Comparison of ENCODE assay signal across 8 cellular contexts in genomic region chr18:36580266-36580665, GRCh38.
DNase-seq lines count a peak whose midpoint lies in the region; ATAC-seq and TF ChIP-seq lines count a peak whose summit lies in the region.

No MANE protein-coding gene starts in this region.

- H2AFZ ChIP-seq in OCI-LY7 (ENCODE audit: low read length) = no peak overlapping the region

- intact Hi-C loops in Right ventricle myocardium superior (cut with DNase I) = no loop called here
- intact Hi-C loops in gastrocnemius medialis (cut with DNase I; ENCODE audit: low total_unique reads) = no loop called here
- intact Hi-C loops in OCI-LY7 (cut with micrococcal nuclease; ENCODE audit: unreplicated experiment) = no loop called here

- peak; percentile 86 for ATAC-seq in Right ventricle myocardium superior (ENCODE audit: poor library complexity)
- ATAC-seq in gastrocnemius medialis = peak; percentile 44 to 71
- no peak for ATAC-seq in HG03159 (IDR thresholded peaks at IDR 0.05; ENCODE audit: unreplicated experiment)
- ATAC-seq in GM21515 (IDR thresholded peaks at IDR 0.05; ENCODE audit: unreplicated experiment) = no peak

- H3K27me3 ChIP-seq in GM06990 (replicated peaks; ENCODE audit: control insufficient read depth, insufficient read depth, low read length) (no peaks in the 10 kb centered on the region), gastrocnemius medialis (no peaks in the 10 kb centered on the region), HAP-1 (ENCODE audit: low read depth) (no peaks in the 10 kb centered on the region)

- CTCF ChIA-PET in OCI-LY7 (lab: Charles Lee; ENCODE audit: unreplicated experiment) = no interaction called here

- H3K9me2 ChIP-seq in OCI-LY7 (ENCODE audit: insufficient read depth, low read length) = no peaks in the 10 kb centered on the region

- H3K27ac ChIP-seq in gastrocnemius medialis (peak overlapping the region in 2 of 4 donors; percentile 19 to 23), OCI-LY7 (ENCODE audit: low read depth, low read length, poor library complexity, severe bottlenecking) (no peak overlapping the region)

- no peaks in the 10 kb centered on the region for H3K79me2 ChIP-seq in OCI-LY7 (ENCODE audit: insufficient read depth, low read depth, low read length)

- POLR2A ChIA-PET in OCI-LY7 (lab: Charles Lee) = no interaction called here

- TF ChIP-seq CTCF in GM06990 (IDR thresholded peaks at IDR 0.05; ENCODE audit: insufficient read depth, low read length, poor library complexity, severe bottlenecking) (peak; percentile 20), gastrocnemius medialis (IDR thresholded peaks at IDR 0.05 in 4 of 5, conservative IDR thresholded peaks at IDR 0.05 in 1 of 5) (no peak), OCI-LY7 (conservative IDR thresholded peaks at IDR 0.05; ENCODE audit: low read length) (no peak)

- H3K9me3 ChIP-seq in gastrocnemius medialis = no peaks in the 10 kb centered on the region
- no peaks in the 10 kb centered on the region for H3K9me3 ChIP-seq in OCI-LY7 (ENCODE audit: low read length)
- H3K9me3 ChIP-seq in HAP-1 = no peaks in the 10 kb centered on the region

- in situ Hi-C loops in gastrocnemius medialis (cut with MboI; ENCODE audit: low sequenced_read_pairs in 4 of 4) (no loop called here), HAP-1 (cut with MboI; ENCODE audit: low sequenced_read_pairs) (no loop called here)

- TF ChIP-seq POLR2A in gastrocnemius medialis (IDR thresholded peaks at IDR 0.05) = no peak

- DNase-seq in GM06990 (ENCODE audit: extremely low read depth, insufficient read length) = no peak
- DNase-seq in astrocyte of the hippocampus (ENCODE audit: low read depth, low spot score) = peak; percentile 55
- DNase-seq in Right ventricle myocardium superior = peak; percentile 51
- peak; percentile 17 to 32 for DNase-seq in gastrocnemius medialis
- no peak for DNase-seq in OCI-LY7 (ENCODE audit: low spot score)
- no peak for DNase-seq in HAP-1 (ENCODE audit: low spot score in 2 of 2)

- no peak overlapping the region for H3K4me2 ChIP-seq in OCI-LY7 (ENCODE audit: low read length)

- H3K4me3 ChIP-seq in GM06990 (replicated peaks; ENCODE audit: low read depth, low read length) (no peak overlapping the region), gastrocnemius medialis (no peak overlapping the region), OCI-LY7 (ENCODE audit: low read depth, low read length, poor library complexity, severe bottlenecking) (no peak overlapping the region), HAP-1 (no peak overlapping the region)

- H4K20me1 ChIP-seq in OCI-LY7 (ENCODE audit: insufficient read depth, low read length) = no peaks in the 10 kb centered on the region

- BruUV-seq in OCI-LY7 (replicated peaks; lab: Mats Ljungman, UMichigan) = no TSS peak

- H3K36me3 ChIP-seq in GM06990 (ENCODE audit: control insufficient read depth, insufficient read depth, low read length) (no peaks in the 10 kb centered on the region; the same call in 1 of the 2 replicates), gastrocnemius medialis (no peaks in the 10 kb centered on the region), OCI-LY7 (ENCODE audit: insufficient read depth, low read length) (no peaks in the 10 kb centered on the region), HAP-1 (replicated peaks) (no peaks in the 10 kb centered on the region)

- H3K4me1 ChIP-seq in gastrocnemius medialis (peaks cover 0 to 5% of the 10 kb centered on the region in 2 donors), OCI-LY7 (ENCODE audit: insufficient read depth, low read length, poor library complexity, severe bottlenecking) (no peaks in the 10 kb centered on the region), HAP-1 (no peaks in the 10 kb centered on the region)

Comparison
In these comparisons a context has a peak if more than half of its experiments do, and no peak if none do; other contexts are left out.
1. DNase-seq: peak in astrocyte of the hippocampus (single experiment), Right ventricle myocardium superior (single experiment) and gastrocnemius medialis (2 of 2); none in GM06990 (single experiment), OCI-LY7 (single experiment) and HAP-1 (0 of 2).
2. ATAC-seq: peak in Right ventricle myocardium superior (single experiment) and gastrocnemius medialis (2 of 2); none in HG03159 (single experiment) and GM21515 (single experiment).